1 cellular context compared by ENCODE assay signal in the genomic region with DNA sequence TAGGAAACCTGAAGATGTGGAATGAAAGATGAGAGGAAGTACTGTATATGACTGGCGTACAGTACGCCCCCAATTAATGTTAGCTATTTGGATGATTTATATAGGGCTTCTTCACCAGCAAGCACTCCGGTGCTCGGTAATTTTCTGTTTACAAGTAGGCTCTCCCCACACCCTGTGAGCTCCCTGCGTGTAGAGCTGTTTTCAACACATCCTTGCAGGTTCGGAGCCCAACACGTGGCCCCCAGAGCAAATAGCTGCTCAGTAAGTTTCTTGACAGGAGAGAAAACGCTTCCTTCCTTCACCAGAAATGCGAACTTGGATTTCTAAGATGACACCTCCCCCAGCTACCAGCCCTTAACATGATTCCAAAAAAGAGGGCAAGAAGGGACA.
TF ChIP-seq lines count a peak whose summit lies in the region.

No MANE protein-coding gene starts in this region.

TF ChIP-seq in GM23338, 12 proteins besides CTCF, POLR2A, EP300 and RAD21 (continued from another document):
- TF ChIP-seq, protein P1, sequence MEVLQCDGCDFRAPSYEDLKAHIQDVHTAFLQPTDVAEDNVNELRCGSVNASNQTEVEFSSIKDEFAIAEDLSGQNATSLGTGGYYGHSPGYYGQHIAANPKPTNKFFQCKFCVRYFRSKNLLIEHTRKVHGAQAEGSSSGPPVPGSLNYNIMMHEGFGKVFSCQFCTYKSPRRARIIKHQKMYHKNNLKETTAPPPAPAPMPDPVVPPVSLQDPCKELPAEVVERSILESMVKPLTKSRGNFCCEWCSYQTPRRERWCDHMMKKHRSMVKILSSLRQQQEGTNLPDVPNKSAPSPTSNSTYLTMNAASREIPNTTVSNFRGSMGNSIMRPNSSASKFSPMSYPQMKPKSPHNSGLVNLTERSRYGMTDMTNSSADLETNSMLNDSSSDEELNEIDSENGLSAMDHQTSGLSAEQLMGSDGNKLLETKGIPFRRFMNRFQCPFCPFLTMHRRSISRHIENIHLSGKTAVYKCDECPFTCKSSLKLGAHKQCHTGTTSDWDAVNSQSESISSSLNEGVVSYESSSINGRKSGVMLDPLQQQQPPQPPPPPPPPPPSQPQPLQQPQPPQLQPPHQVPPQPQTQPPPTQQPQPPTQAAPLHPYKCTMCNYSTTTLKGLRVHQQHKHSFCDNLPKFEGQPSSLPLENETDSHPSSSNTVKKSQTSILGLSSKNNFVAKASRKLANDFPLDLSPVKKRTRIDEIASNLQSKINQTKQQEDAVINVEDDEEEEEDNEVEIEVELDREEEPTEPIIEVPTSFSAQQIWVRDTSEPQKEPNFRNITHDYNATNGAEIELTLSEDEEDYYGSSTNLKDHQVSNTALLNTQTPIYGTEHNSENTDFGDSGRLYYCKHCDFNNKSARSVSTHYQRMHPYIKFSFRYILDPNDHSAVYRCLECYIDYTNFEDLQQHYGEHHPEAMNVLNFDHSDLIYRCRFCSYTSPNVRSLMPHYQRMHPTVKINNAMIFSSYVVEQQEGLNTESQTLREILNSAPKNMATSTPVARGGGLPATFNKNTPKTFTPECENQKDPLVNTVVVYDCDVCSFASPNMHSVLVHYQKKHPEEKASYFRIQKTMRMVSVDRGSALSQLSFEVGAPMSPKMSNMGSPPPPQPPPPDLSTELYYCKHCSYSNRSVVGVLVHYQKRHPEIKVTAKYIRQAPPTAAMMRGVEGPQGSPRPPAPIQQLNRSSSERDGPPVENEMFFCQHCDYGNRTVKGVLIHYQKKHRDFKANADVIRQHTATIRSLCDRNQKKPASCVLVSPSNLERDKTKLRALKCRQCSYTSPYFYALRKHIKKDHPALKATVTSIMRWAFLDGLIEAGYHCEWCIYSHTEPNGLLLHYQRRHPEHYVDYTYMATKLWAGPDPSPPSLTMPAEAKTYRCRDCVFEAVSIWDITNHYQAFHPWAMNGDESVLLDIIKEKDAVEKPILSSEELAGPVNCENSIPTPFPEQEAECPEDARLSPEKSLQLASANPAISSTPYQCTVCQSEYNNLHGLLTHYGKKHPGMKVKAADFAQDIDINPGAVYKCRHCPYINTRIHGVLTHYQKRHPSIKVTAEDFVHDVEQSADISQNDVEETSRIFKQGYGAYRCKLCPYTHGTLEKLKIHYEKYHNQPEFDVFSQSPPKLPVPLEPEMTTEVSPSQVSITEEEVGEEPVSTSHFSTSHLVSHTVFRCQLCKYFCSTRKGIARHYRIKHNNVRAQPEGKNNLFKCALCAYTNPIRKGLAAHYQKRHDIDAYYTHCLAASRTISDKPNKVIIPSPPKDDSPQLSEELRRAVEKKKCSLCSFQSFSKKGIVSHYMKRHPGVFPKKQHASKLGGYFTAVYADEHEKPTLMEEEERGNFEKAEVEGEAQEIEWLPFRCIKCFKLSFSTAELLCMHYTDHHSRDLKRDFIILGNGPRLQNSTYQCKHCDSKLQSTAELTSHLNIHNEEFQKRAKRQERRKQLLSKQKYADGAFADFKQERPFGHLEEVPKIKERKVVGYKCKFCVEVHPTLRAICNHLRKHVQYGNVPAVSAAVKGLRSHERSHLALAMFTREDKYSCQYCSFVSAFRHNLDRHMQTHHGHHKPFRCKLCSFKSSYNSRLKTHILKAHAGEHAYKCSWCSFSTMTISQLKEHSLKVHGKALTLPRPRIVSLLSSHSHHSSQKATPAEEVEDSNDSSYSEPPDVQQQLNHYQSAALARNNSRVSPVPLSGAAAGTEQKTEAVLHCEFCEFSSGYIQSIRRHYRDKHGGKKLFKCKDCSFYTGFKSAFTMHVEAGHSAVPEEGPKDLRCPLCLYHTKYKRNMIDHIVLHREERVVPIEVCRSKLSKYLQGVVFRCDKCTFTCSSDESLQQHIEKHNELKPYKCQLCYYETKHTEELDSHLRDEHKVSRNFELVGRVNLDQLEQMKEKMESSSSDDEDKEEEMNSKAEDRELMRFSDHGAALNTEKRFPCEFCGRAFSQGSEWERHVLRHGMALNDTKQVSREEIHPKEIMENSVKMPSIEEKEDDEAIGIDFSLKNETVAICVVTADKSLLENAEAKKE (CRISPR knock-in tag; IDR thresholded peaks at IDR 0.05), result no peak
- TF ChIP-seq EZH2phosphoT487 (IDR thresholded peaks at IDR 0.05; ENCODE audit: unreplicated experiment), result no peak
- TF ChIP-seq CREB1 (CRISPR knock-in tag; IDR thresholded peaks at IDR 0.05; ENCODE audit: low read depth), result no peak
- no peak for TF ChIP-seq REST (IDR thresholded peaks at IDR 0.05; ENCODE audit: unreplicated experiment)
- no peak for TF ChIP-seq POLR2AphosphoS5 (IDR thresholded peaks at IDR 0.05; ENCODE audit: low read depth)
- no peak for TF ChIP-seq NANOG (IDR thresholded peaks at IDR 0.05; ENCODE audit: borderline replicate concordance)
- no peak for TF ChIP-seq ZNF331 (CRISPR knock-in tag; IDR thresholded peaks at IDR 0.05; ENCODE audit: low read depth)
